1 cellular context compared by ENCODE assay signal in the genomic region with DNA sequence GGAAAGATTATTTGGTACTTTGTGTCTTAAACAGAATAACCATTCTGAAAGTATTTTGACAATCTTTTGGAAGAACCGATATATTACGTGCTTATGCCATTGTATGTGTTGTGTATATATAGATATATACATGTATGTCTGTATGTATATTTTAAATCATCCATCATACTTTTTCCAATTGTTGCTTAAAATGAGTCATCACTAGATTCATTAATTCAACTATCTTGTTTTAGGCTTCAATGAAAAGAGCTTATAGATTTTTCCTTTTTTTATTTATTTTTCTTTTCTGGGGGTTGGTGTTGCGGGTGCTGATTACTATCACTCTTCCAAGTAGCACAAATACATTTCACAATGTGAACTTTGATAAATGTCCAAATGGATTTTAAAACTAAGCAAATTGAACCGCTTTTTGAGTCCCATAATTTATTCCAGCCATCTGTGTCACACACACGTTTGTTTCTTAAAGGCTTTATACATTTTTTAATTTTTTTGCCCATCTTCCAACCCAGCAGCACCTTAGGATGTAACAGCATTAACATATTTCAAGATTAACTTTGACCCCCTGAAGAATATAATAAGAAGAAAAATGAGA.
TF ChIP-seq lines count a peak whose summit lies in the region.

No MANE protein-coding gene starts in this region.

TF ChIP-seq in HepG2, 621 proteins besides CTCF, POLR2A, EP300 and RAD21 (continued from another document):
- TF ChIP-seq, protein P1, sequence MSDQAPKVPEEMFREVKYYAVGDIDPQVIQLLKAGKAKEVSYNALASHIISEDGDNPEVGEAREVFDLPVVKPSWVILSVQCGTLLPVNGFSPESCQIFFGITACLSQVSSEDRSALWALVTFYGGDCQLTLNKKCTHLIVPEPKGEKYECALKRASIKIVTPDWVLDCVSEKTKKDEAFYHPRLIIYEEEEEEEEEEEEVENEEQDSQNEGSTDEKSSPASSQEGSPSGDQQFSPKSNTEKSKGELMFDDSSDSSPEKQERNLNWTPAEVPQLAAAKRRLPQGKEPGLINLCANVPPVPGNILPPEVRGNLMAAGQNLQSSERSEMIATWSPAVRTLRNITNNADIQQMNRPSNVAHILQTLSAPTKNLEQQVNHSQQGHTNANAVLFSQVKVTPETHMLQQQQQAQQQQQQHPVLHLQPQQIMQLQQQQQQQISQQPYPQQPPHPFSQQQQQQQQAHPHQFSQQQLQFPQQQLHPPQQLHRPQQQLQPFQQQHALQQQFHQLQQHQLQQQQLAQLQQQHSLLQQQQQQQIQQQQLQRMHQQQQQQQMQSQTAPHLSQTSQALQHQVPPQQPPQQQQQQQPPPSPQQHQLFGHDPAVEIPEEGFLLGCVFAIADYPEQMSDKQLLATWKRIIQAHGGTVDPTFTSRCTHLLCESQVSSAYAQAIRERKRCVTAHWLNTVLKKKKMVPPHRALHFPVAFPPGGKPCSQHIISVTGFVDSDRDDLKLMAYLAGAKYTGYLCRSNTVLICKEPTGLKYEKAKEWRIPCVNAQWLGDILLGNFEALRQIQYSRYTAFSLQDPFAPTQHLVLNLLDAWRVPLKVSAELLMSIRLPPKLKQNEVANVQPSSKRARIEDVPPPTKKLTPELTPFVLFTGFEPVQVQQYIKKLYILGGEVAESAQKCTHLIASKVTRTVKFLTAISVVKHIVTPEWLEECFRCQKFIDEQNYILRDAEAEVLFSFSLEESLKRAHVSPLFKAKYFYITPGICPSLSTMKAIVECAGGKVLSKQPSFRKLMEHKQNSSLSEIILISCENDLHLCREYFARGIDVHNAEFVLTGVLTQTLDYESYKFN (CRISPR knock-in tag; conservative IDR thresholded peaks at IDR 0.05): peak; percentile 53
- peak; percentile 30; the same call in 1 of the 2 replicates for TF ChIP-seq NCOR1 (IDR thresholded peaks at IDR 0.05; ENCODE audit: borderline replicate concordance, low read length)
TF ChIP-seq in HepG2: peak in this region for 5.
